26 cellular contexts compared by ENCODE assay signal in the genomic region with DNA sequence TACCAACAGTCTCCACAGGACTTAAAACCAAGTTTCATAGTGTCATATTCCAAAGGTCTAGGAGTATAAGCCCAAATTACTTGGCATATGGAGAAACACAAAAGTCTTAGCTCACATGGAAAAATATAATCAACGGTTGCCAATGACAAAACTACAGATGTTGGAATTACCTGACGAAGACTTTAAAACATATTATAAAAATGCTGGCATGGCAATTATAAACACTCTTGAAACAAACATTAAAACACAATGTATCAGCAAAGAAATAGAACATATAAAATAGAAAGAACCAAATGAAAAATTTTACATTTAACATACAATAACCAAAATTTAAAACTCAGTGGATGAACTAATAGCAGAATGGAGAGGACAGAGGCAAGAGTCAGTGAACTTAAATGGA. TPM values are rescaled to one million over a fixed set of nuclear protein-coding genes. Genes with fewer than 3 reads are reported as not detected.
DNase-seq lines count a peak whose midpoint lies in the region; ATAC-seq, FAIRE-seq and TF ChIP-seq lines count a peak whose summit lies in the region.
"Had no signal": no experiment of that assay in that cellular context is flagged by ENCODE, and none has a peak within 500 bp of the region (broad histone marks: within the 10 kb centered on the region; RNA-seq: fewer than 3 reads in every experiment).

No MANE protein-coding gene starts in this region.

- 71% methylated on average over 2 of the region's 2 CpGs for WGBS in A549 (ENCODE audit: missing lambda C conversion rate)
- WGBS in K562 (ENCODE audit: insufficient coverage, low coverage, missing lambda C conversion rate): 3% methylated on average over 2 of the region's 2 CpGs
- 88 to 97% (median 94%) methylated on average over 2 of the region's 2 CpGs for WGBS in adrenal gland, 4 donors

- no peaks in the 10 kb centered on the region for H4K20me1 ChIP-seq in K562 (replicated peaks; ENCODE audit: control insufficient read depth, insufficient read depth, low read length)
- H4K20me1 ChIP-seq: BLaER1 had no signal

- H2AFZ ChIP-seq in K562 (ENCODE audit: low read depth, low read length): no peak overlapping the region

- H3K27ac ChIP-seq in A549: no peak overlapping the region
- no peak overlapping the region for H3K27ac ChIP-seq in K562 (ENCODE audit: extremely low read depth, low read depth, low read length)
- H3K27ac ChIP-seq in adrenal gland: no peak overlapping the region
- H3K27ac ChIP-seq: 22Rv1, BLaER1 had no signal

- H3K27me3 ChIP-seq in K562 (ENCODE audit: control insufficient read depth in 2 of 2, insufficient read depth in 2 of 2, low read length in 2 of 2): no peaks in the 10 kb centered on the region
- H3K27me3 ChIP-seq in adrenal gland: no peaks in the 10 kb centered on the region
- H3K27me3 ChIP-seq: BE2C, BLaER1 had no signal

- in situ Hi-C loops in K562 (cut with MboI): no loop called here

- H3K36me3 Mint-ChIP-seq in activated T-cell treated with anti-CD3 and anti-CD28 coated beads, Interleukin-2, amount 50 U/mL, for 72 hours (ENCODE audit: insufficient read depth in 2 of 2): peaks cover 13 to 15% of the 10 kb centered on the region in 2 donors
- H3K36me3 Mint-ChIP-seq: CD14-positive monocyte; CD4-positive, CD25-positive, alpha-beta regulatory T cell; CD8-positive, alpha-beta memory T cell had no signal

- CTCF ChIA-PET in A549 (lab: Yijun Ruan, JAX): interaction anchor here (0.7 to 2.6 kb wide), 2 partner anchors 8 to 61 kb away, joined by 3 to 16 read pairs; a partner anchor contains a TSS
- CTCF ChIA-PET in K562 (lab: Yijun Ruan, JAX; ENCODE audit: low intra/inter-chr PET ratio): no interaction called here

- no peaks in the 10 kb centered on the region for H3K9me1 ChIP-seq in K562 (ENCODE audit: control insufficient read depth, insufficient read depth, low read length)

- H3K9ac ChIP-seq in K562 (ENCODE audit: insufficient read depth in 1 of 2, low read depth in 2 of 2, low read length in 2 of 2): no peak overlapping the region
- H3K9ac ChIP-seq: BLaER1 had no signal

- peaks cover 11 to 14% of the 10 kb centered on the region in 2 donors for H3K9me3 Mint-ChIP-seq in activated T-cell treated with anti-CD3 and anti-CD28 coated beads, Interleukin-2, amount 50 U/mL, for 72 hours

- TF ChIP-seq RAD21 in A549 (conservative IDR thresholded peaks at IDR 0.05 in 1 of 2, IDR thresholded peaks at IDR 0.05 in 1 of 2) (no peak), K562 (CRISPR knock-in tag; conservative IDR thresholded peaks at IDR 0.05 in 1 of 2, IDR thresholded peaks at IDR 0.05 in 1 of 2) (no peak)

- intact Hi-C loops in K562 (cut with micrococcal nuclease): no loop called here
- intact Hi-C loops in adrenal gland (cut with DNase I): loop anchor here (5.0 to 10.0 kb wide), 2 partner anchors 345 to 348 kb away; no protein-coding TSS in a partner anchor

- no peak for ATAC-seq in activated T-cell treated with anti-CD3 and anti-CD28 coated beads, Interleukin-2, amount 50 U/mL, for 72 hours (replicated peaks in 1 of 2)
- no peak for ATAC-seq in A549
- no peak for ATAC-seq in K562

- no peak for DNase-seq in activated T-cell treated with anti-CD3 and anti-CD28 coated beads, Interleukin-2, amount 50 U/mL, for 72 hours
- no peak for DNase-seq in activated T-cell treated with anti-CD3 and anti-CD28 coated beads, Interleukin-2, amount 50 U/mL, for 48 hours
- DNase-seq in A549 (ENCODE audit: low read depth in 1 of 2, low spot score in 1 of 2): no peak
- DNase-seq in K562 (ENCODE audit: extremely low read depth in 1 of 4, low spot score in 3 of 4): no peak
- DNase-seq in adrenal gland: no peak
- DNase-seq in NCI-H526 (lab: John Stamatoyannopoulos, UW): no peak
- DNase-seq: ACHN; BE2C; C1 segment of cervical spinal cord; CD4-positive, alpha-beta memory T cell; CD4-positive, CD25-positive, alpha-beta regulatory T cell; CD8-positive, alpha-beta memory T cell; COR-L47; DMS 273 treated with DMSO at 0.1 percent for 48 hours; DMS153; DMS53; DMS79; DND-41; EL; GDM1 had no signal

- H3K4me2 ChIP-seq in A549 (no peak overlapping the region), K562 (ENCODE audit: insufficient read depth, low read length) (no peak overlapping the region)
- H3K4me2 ChIP-seq: BLaER1 had no signal

- POLR2A ChIA-PET in A549 (lab: Yijun Ruan, JAX) (no interaction called here), K562 (lab: Yijun Ruan, JAX) (no interaction called here)

- BruUV-seq in K562 (replicated peaks; lab: Mats Ljungman, UMichigan): no TSS peak

- TF ChIP-seq CTCF in A549 (IDR thresholded peaks at IDR 0.05) (no peak), K562 (IDR thresholded peaks at IDR 0.05 in 2 of 3, conservative IDR thresholded peaks at IDR 0.05 in 1 of 3; ENCODE audit: insufficient read depth in 2 of 3, low read depth in 1 of 3, low read length in 3 of 3) (no peak), adrenal gland (IDR thresholded peaks at IDR 0.05) (no peak)

- H3K4me3 ChIP-seq in A549 (no peak overlapping the region), K562 (no peak overlapping the region), adrenal gland (no peak overlapping the region)
- H3K4me3 ChIP-seq: BLaER1, GM12878 had no signal

- no peak for TF ChIP-seq POLR2A in A549 (IDR thresholded peaks at IDR 0.05; ENCODE audit: low read length)
- no peak for TF ChIP-seq POLR2A in K562 (conservative IDR thresholded peaks at IDR 0.05)
- no peak for TF ChIP-seq POLR2A in adrenal gland (IDR thresholded peaks at IDR 0.05)

- H3K9me3 ChIP-seq in A549 (peaks cover 13% of the 10 kb centered on the region; the same call in 1 of the 3 replicates), K562 (replicated peaks; ENCODE audit: control insufficient read depth, insufficient read depth, low read depth, low read length) (no peaks in the 10 kb centered on the region), adrenal gland (replicated peaks in 1 of 3) (no peaks in the 10 kb centered on the region)
- H3K9me3 ChIP-seq: BE2C had no signal

- H3K27ac Mint-ChIP-seq in activated T-cell treated with anti-CD3 and anti-CD28 coated beads, Interleukin-2, amount 50 U/mL, for 72 hours: peak overlapping the region; percentile 92
- H3K27ac Mint-ChIP-seq: CD14-positive monocyte; CD4-positive, CD25-positive, alpha-beta regulatory T cell; CD8-positive, alpha-beta memory T cell had no signal

- H3K36me3 ChIP-seq in K562 (ENCODE audit: control insufficient read depth, insufficient read depth, low read length) (no peaks in the 10 kb centered on the region), adrenal gland (replicated peaks in 1 of 2) (no peaks in the 10 kb centered on the region)
- H3K36me3 ChIP-seq: BE2C, BLaER1 had no signal

- TF ChIP-seq EP300 in A549 (IDR thresholded peaks at IDR 0.05) (no peak), K562 (IDR thresholded peaks at IDR 0.05; ENCODE audit: low read length) (no peak)

- H3K27me3 Mint-ChIP-seq in activated T-cell treated with anti-CD3 and anti-CD28 coated beads, Interleukin-2, amount 50 U/mL, for 72 hours (ENCODE audit: low read depth): peaks cover 46% of the 10 kb centered on the region

- FAIRE-seq in A549 (lab: Jason Lieb, UNC) (no peak), K562 (lab: Jason Lieb, UNC) (no peak)
- FAIRE-seq: GM12878, GM12892, GM18507 had no signal

- H3K79me2 ChIP-seq in K562 (ENCODE audit: control insufficient read depth, insufficient read depth, low read length): no peaks in the 10 kb centered on the region

- no peak overlapping the region for H3K4me3 Mint-ChIP-seq in activated T-cell treated with anti-CD3 and anti-CD28 coated beads, Interleukin-2, amount 50 U/mL, for 72 hours
- H3K4me3 Mint-ChIP-seq: CD14-positive monocyte; CD4-positive, alpha-beta memory T cell; CD4-positive, CD25-positive, alpha-beta regulatory T cell; CD8-positive, alpha-beta memory T cell had no signal

- H3K4me1 Mint-ChIP-seq in activated T-cell treated with anti-CD3 and anti-CD28 coated beads, Interleukin-2, amount 50 U/mL, for 72 hours (ENCODE audit: low read depth): peaks cover 7% of the 10 kb centered on the region
- H3K4me1 Mint-ChIP-seq: CD4-positive, alpha-beta memory T cell had no signal

- H3K4me1 ChIP-seq in A549 (no peaks in the 10 kb centered on the region), K562 (replicated peaks in 1 of 2; ENCODE audit: control insufficient read depth in 2 of 2, insufficient read depth in 2 of 2, low read length in 2 of 2) (no peaks in the 10 kb centered on the region), adrenal gland (replicated peaks in 1 of 2) (no peaks in the 10 kb centered on the region)
- H3K4me1 ChIP-seq: BE2C, BLaER1 had no signal

TF ChIP-seq in A549, 52 proteins besides CTCF, POLR2A, EP300 and RAD21 (continues in another document):
- TF ChIP-seq HEYL (CRISPR knock-in tag; IDR thresholded peaks at IDR 0.05): no peak

TF ChIP-seq in K562, 482 proteins besides CTCF, POLR2A, EP300 and RAD21 (continues in another document):
- TF ChIP-seq CBFB (CRISPR knock-in tag; IDR thresholded peaks at IDR 0.05) (no peak), ESRRA (IDR thresholded peaks at IDR 0.05; ENCODE audit: borderline replicate concordance, low read depth) (no peak)

RNA-seq across cellular contexts. Expression of a gene that starts 7.9 kb away (rescaled TPM):
- total RNA-seq in activated T-cell treated with anti-CD3 and anti-CD28 coated beads, Interleukin-2, amount 50 U/mL, for 72 hours: 10 to 100 TPM; 48.7 to 50.1 TPM
- polyA plus RNA-seq in A549 (2011; rRNA removed) (88.5 and 89.5 TPM in 2 replicates), A549 (2017; fragmentation: RNase III; extraction: RNeasy Plus Mini Kit Qiagen cat#74134 plus additional on column Dnase treatment) (60.8 to 65.6 TPM (median 62.1 TPM) in 3 replicates), K562 (2011; rRNA removed) (48.7 and 60.2 TPM in 2 replicates), K562 (2014; fragmentation: Illumina TruSeq; extraction: Trizol) (51.9 and 55.5 TPM in 2 replicates), K562 (2014; fragmentation: Nextera tagmentation; extraction: Ambion mirVana) (10 to 100 TPM; 66.2 to 67.2 TPM), K562 (2014; rRNA removed) (44.7 and 47.6 TPM in 2 replicates), adrenal gland (10 to 100 TPM in 2 of 3 donors, 1 to 10 TPM in 1; 9.8 to 38.1 (median 13.0) TPM)
- 22.4 and 26.2 TPM in 2 replicates for polyA plus RNA-seq in A549 (2012; cell fraction: cytosol; rRNA removed)
- 7.6 and 11.2 TPM in 2 replicates for polyA plus RNA-seq in A549 (2012; cell fraction: nucleus; rRNA removed)
- polyA minus RNA-seq in A549 (2011; rRNA and poly(A)+ RNA removed): 47.5 and 62.1 TPM in 2 replicates
- 23.2 and 59.0 TPM in 2 replicates for total RNA-seq in K562 (2011; cell fraction: chromatin; rRNA removed; ENCODE audit: low replicate concordance)
- total RNA-seq in K562 (2011; cell fraction: nucleolus; rRNA removed): 14.2 and 15.0 TPM in 2 replicates
- 30.9 and 43.3 TPM in 2 replicates for total RNA-seq in K562 (2011; cell fraction: nucleoplasm; rRNA removed)
- total RNA-seq in K562 (2014; rRNA removed) (33.6 and 36.0 TPM in 2 replicates), K562 (2014; rRNA removed; fragmentation: Illumina TruSeq; extraction: Trizol) (56.5 and 60.4 TPM in 2 replicates), K562 (2015; rRNA removed; fragmentation: Illumina TruSeq; extraction: Trizol) (46.1 and 48.0 TPM in 2 replicates), K562 (2021) (43.0 and 45.3 TPM in 2 replicates), adrenal gland (10 to 100 TPM; 24.5 to 47.9 (median 34.4) TPM)
- polyA plus RNA-seq in K562 (2011; cell fraction: cytosol; rRNA removed): 16.6 and 25.3 TPM in 2 replicates
- polyA plus RNA-seq in K562 (2011; cell fraction: nucleus; rRNA removed): 29.1 and 44.4 TPM in 2 replicates
- polyA plus RNA-seq in K562 (2012): 53.2 and 64.8 TPM in 2 replicates
- polyA minus RNA-seq in K562 (2011; rRNA and poly(A)+ RNA removed): 89.9 and 93.7 TPM in 2 replicates
- 31.4 and 36.0 TPM in 2 replicates for polyA minus RNA-seq in K562 (2011; cell fraction: cytosol; rRNA and poly(A)+ RNA removed)
- 26.7 and 45.7 TPM in 2 replicates for polyA minus RNA-seq in K562 (2011; cell fraction: nucleus; rRNA and poly(A)+ RNA removed)
